16 cellular contexts compared by ENCODE assay signal in the genomic region with DNA sequence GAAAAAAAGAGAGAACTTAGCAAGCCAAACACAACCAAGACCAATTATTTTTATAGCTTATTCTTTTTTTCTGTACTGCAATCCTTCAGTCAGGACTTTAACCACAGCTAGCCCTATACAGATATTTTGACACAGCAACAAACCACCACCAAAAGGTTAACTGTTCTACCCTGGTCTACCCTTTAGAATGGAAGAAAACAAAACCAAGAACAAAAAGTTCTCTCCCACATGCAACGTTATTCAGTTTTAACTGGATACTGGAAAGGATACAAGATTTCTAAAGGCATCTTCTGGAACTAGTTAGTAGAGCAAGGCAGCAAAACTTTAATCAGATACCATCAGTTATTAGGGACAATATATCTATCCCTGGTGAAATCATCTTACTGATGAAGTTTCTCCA.
"Had no signal": no experiment of that assay in that cellular context is flagged by ENCODE, and none has a peak within 500 bp of the region (broad histone marks: within the 10 kb centered on the region; RNA-seq: fewer than 3 reads in every experiment).

No MANE protein-coding gene starts in this region.

- DNase-seq: activated CD4-positive, alpha-beta memory T cell treated with anti-CD3 and anti-CD28 coated beads, Interleukin-2, amount 10 ng/mL, durations not matched to agents 7 days and 5 days; activated CD4-positive, alpha-beta T cell treated with anti-CD3 and anti-CD28 coated beads for 36 hours; activated gamma-delta T cell treated with Interleukin-2 at 50 U/mL for 16 hours; activated naive CD8-positive, alpha-beta T cell treated with anti-CD3 and anti-CD28 coated beads, Interleukin-2, amount 50 U/mL, for 24 hours; activated T-cell treated with anti-CD3 and anti-CD28 coated beads, Interleukin-2, amount 50 U/mL, for 48 hours; body of pancreas; erythroblast; foreskin keratinocyte; head of caudate nucleus; left lung; mesenchymal stem cell; nephron progenitor cell; SJCRH30; SW 1271 had no signal

- H3K4me3 ChIP-seq: body of pancreas, left lung, SJCRH30, tibial nerve had no signal

- H3K27me3 ChIP-seq: body of pancreas, foreskin keratinocyte, left lung, SJCRH30, tibial nerve had no signal

- H3K4me1 ChIP-seq: foreskin keratinocyte had no signal

- ATAC-seq: activated CD4-positive, alpha-beta T cell treated with anti-CD3 and anti-CD28 coated beads for 36 hours; activated naive CD8-positive, alpha-beta T cell treated with anti-CD3 and anti-CD28 coated beads, Interleukin-2, amount 50 U/mL, for 24 hours; body of pancreas; foreskin keratinocyte; left lung; stimulated activated effector memory CD8-positive, alpha-beta T cell treated with anti-CD3 and anti-CD28 coated beads, Interleukin-12 subunit alpha, Interleukin-12 subunit beta, amount 100 ng/mL, for 72 hours had no signal

- H3K9me3 ChIP-seq: body of pancreas, left lung, SJCRH30, tibial nerve had no signal

- H3K27ac ChIP-seq: body of pancreas, foreskin keratinocyte, left lung, SJCRH30 had no signal
